ENCODE assay signal across 8 cellular contexts in genomic region chr2:170813611-170814550, GRCh38. TPM values are rescaled to one million over a fixed set of nuclear protein-coding genes. Genes with fewer than 3 reads are reported as not detected.
A peak's percentile ranks its signal among the peaks of the same experiment; 100 is the strongest.
DNase-seq lines count a peak whose midpoint lies in the region; ATAC-seq and FAIRE-seq lines count a peak whose summit lies in the region.

No MANE protein-coding gene starts in this region.

- in situ Hi-C loops in SK-MEL-5 (cut with HindIII; ENCODE audit: low pct_unique_long_range_greater_than_20kb, low sequenced_read_pairs): no loop called here

- H3K36me3 ChIP-seq in iPS DF 6.9 (ENCODE audit: control insufficient read depth, insufficient read depth, low read length): no peaks in the 10 kb centered on the region

- peak; percentile 68 for FAIRE-seq in urothelium cell line (lab: Jason Lieb, UNC)

- peaks cover 41% of the 10 kb centered on the region for H3K27me3 ChIP-seq in iPS DF 6.9 (ENCODE audit: control insufficient read depth, insufficient read depth, low read length)

- H3K4me1 ChIP-seq in iPS DF 6.9 (ENCODE audit: control insufficient read depth, insufficient read depth, low read length): peaks cover 1% of the 10 kb centered on the region; the same call in 1 of the 2 replicates

- peak; percentile 27 for DNase-seq in stimulated activated CD4-positive, alpha-beta T cell treated with anti-CD3 and anti-CD28 coated beads, Interleukin-4, amount 100 ng/mL, for 1 hour
- no peak for DNase-seq in stimulated activated CD4-positive, alpha-beta T cell treated with anti-CD3 and anti-CD28 coated beads, Interleukin-2, amount 100 ng/mL, for 24 hours
- DNase-seq in SK-MEL-5 (ENCODE audit: low read depth, low spot score) (peak; percentile 45), iPS DF 6.9 (ENCODE audit: low read depth, low spot score) (no peak), urothelium cell line (ENCODE audit: low spot score) (peak; percentile 85), middle frontal gyrus (ENCODE audit: extremely low spot score, low spot score) (no peak)

- H3K27ac ChIP-seq in iPS DF 6.9 (ENCODE audit: low read length): no peak overlapping the region

- peak overlapping the region; percentile 11; the same call in 1 of the 2 replicates for H3K4me3 ChIP-seq in iPS DF 6.9 (ENCODE audit: low read length)

- ATAC-seq in HG02642 (IDR thresholded peaks at IDR 0.05; ENCODE audit: poor library complexity, unreplicated experiment): no peak
- ATAC-seq in GM19328 (IDR thresholded peaks at IDR 0.05; ENCODE audit: unreplicated experiment): no peak

- WGBS in iPS DF 6.9 (ENCODE audit: insufficient coverage, insufficient read length): no CpG with 5 or more reads among the region's 42 CpGs

- no peaks in the 10 kb centered on the region for H3K9me3 ChIP-seq in iPS DF 6.9 (ENCODE audit: control insufficient read depth, insufficient read depth, low read length)

RNA-seq across cellular contexts. Expression of gene GAD1, which starts 2.8 kb away (rescaled TPM):
- total RNA-seq in SK-MEL-5 (2014; rRNA removed; shearing (Covaris generic)): 18.1 and 23.5 TPM in 2 replicates
- 30.3 and 39.1 TPM in 2 replicates for polyA plus RNA-seq in SK-MEL-5 (2015; cell fraction: cytosol; rRNA removed)
- polyA plus RNA-seq in SK-MEL-5 (2015; cell fraction: nucleus; rRNA removed): 120 and 143 TPM in 2 replicates

RNA-seq across cellular contexts. Expression of gene ERICH2, which starts 43.7 kb away (rescaled TPM):
- total RNA-seq in SK-MEL-5 (2014; rRNA removed; shearing (Covaris generic)): 0.45 and 1.4 TPM in 2 replicates
- polyA plus RNA-seq in SK-MEL-5 (2015; cell fraction: cytosol; rRNA removed): 0.43 and 1.4 TPM in 2 replicates
- 0.76 TPM in 1 of 2 replicates, not detected in the other for polyA plus RNA-seq in SK-MEL-5 (2015; cell fraction: nucleus; rRNA removed)

Comparison
In these comparisons a context has a peak if more than half of its experiments do, and no peak if none do; other contexts are left out.
1. DNase-seq: peak in stimulated activated CD4-positive, alpha-beta T cell treated with anti-CD3 and anti-CD28 coated beads, Interleukin-4, amount 100 ng/mL, for 1 hour (single experiment), SK-MEL-5 (single experiment) and urothelium cell line (single experiment); none in stimulated activated CD4-positive, alpha-beta T cell treated with anti-CD3 and anti-CD28 coated beads, Interleukin-2, amount 100 ng/mL, for 24 hours (0 of 2), iPS DF 6.9 (single experiment) and middle frontal gyrus (single experiment).